ENCODE assay signal across 1 cellular context in genomic region chr11:66069715-66070603, GRCh38.
TF ChIP-seq lines count a peak whose summit lies in the region.

Gene PACS1, plus strand, starts transcription at chr11:66070272. Its CDS starts 215 bp downstream, at chr11:66070487.

TF ChIP-seq in H1, 55 proteins besides CTCF, POLR2A, EP300 and RAD21 (continued from another document):
- TF ChIP-seq, protein P1, sequence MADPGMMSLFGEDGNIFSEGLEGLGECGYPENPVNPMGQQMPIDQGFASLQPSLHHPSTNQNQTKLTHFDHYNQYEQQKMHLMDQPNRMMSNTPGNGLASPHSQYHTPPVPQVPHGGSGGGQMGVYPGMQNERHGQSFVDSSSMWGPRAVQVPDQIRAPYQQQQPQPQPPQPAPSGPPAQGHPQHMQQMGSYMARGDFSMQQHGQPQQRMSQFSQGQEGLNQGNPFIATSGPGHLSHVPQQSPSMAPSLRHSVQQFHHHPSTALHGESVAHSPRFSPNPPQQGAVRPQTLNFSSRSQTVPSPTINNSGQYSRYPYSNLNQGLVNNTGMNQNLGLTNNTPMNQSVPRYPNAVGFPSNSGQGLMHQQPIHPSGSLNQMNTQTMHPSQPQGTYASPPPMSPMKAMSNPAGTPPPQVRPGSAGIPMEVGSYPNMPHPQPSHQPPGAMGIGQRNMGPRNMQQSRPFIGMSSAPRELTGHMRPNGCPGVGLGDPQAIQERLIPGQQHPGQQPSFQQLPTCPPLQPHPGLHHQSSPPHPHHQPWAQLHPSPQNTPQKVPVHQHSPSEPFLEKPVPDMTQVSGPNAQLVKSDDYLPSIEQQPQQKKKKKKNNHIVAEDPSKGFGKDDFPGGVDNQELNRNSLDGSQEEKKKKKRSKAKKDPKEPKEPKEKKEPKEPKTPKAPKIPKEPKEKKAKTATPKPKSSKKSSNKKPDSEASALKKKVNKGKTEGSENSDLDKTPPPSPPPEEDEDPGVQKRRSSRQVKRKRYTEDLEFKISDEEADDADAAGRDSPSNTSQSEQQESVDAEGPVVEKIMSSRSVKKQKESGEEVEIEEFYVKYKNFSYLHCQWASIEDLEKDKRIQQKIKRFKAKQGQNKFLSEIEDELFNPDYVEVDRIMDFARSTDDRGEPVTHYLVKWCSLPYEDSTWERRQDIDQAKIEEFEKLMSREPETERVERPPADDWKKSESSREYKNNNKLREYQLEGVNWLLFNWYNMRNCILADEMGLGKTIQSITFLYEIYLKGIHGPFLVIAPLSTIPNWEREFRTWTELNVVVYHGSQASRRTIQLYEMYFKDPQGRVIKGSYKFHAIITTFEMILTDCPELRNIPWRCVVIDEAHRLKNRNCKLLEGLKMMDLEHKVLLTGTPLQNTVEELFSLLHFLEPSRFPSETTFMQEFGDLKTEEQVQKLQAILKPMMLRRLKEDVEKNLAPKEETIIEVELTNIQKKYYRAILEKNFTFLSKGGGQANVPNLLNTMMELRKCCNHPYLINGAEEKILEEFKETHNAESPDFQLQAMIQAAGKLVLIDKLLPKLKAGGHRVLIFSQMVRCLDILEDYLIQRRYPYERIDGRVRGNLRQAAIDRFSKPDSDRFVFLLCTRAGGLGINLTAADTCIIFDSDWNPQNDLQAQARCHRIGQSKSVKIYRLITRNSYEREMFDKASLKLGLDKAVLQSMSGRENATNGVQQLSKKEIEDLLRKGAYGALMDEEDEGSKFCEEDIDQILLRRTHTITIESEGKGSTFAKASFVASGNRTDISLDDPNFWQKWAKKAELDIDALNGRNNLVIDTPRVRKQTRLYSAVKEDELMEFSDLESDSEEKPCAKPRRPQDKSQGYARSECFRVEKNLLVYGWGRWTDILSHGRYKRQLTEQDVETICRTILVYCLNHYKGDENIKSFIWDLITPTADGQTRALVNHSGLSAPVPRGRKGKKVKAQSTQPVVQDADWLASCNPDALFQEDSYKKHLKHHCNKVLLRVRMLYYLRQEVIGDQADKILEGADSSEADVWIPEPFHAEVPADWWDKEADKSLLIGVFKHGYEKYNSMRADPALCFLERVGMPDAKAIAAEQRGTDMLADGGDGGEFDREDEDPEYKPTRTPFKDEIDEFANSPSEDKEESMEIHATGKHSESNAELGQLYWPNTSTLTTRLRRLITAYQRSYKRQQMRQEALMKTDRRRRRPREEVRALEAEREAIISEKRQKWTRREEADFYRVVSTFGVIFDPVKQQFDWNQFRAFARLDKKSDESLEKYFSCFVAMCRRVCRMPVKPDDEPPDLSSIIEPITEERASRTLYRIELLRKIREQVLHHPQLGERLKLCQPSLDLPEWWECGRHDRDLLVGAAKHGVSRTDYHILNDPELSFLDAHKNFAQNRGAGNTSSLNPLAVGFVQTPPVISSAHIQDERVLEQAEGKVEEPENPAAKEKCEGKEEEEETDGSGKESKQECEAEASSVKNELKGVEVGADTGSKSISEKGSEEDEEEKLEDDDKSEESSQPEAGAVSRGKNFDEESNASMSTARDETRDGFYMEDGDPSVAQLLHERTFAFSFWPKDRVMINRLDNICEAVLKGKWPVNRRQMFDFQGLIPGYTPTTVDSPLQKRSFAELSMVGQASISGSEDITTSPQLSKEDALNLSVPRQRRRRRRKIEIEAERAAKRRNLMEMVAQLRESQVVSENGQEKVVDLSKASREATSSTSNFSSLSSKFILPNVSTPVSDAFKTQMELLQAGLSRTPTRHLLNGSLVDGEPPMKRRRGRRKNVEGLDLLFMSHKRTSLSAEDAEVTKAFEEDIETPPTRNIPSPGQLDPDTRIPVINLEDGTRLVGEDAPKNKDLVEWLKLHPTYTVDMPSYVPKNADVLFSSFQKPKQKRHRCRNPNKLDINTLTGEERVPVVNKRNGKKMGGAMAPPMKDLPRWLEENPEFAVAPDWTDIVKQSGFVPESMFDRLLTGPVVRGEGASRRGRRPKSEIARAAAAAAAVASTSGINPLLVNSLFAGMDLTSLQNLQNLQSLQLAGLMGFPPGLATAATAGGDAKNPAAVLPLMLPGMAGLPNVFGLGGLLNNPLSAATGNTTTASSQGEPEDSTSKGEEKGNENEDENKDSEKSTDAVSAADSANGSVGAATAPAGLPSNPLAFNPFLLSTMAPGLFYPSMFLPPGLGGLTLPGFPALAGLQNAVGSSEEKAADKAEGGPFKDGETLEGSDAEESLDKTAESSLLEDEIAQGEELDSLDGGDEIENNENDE (IDR thresholded peaks at IDR 0.05; ENCODE audit: insufficient replicate concordance, low read length), result no peak
- TF ChIP-seq BRCA1 (IDR thresholded peaks at IDR 0.05; ENCODE audit: low read depth, low read length), result no peak
- TF ChIP-seq SIX5 (IDR thresholded peaks at IDR 0.05; ENCODE audit: low read depth, low read length), result no peak
- TF ChIP-seq EZH2 (IDR thresholded peaks at IDR 0.05; ENCODE audit: low read depth, low read length, severe bottlenecking), result no peak
- TF ChIP-seq SP4 (IDR thresholded peaks at IDR 0.05; ENCODE audit: low read length), result no peak
- TF ChIP-seq NANOG (IDR thresholded peaks at IDR 0.05; ENCODE audit: insufficient read depth, low read depth, low read length, poor library complexity, severe bottlenecking), result no peak
- TF ChIP-seq SP1 (IDR thresholded peaks at IDR 0.05; ENCODE audit: low read depth, low read length), result no peak
- TF ChIP-seq TCF12 (IDR thresholded peaks at IDR 0.05; ENCODE audit: low read depth, low read length), result 0 out of 2 replicates have a peak, but pooled peaks have one; percentile 5
- TF ChIP-seq PHF8 (conservative IDR thresholded peaks at IDR 0.05; ENCODE audit: low read depth, low read length), result peak; percentile 43; the same call in 1 of the 2 replicates
- TF ChIP-seq, protein P2, sequence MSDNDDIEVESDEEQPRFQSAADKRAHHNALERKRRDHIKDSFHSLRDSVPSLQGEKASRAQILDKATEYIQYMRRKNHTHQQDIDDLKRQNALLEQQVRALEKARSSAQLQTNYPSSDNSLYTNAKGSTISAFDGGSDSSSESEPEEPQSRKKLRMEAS (IDR thresholded peaks at IDR 0.05), result no peak
- TF ChIP-seq RBBP5 (IDR thresholded peaks at IDR 0.05; ENCODE audit: borderline replicate concordance, low read depth, low read length), result peak; percentile 23; the same call in 1 of the 2 replicates
- TF ChIP-seq, protein P3, sequence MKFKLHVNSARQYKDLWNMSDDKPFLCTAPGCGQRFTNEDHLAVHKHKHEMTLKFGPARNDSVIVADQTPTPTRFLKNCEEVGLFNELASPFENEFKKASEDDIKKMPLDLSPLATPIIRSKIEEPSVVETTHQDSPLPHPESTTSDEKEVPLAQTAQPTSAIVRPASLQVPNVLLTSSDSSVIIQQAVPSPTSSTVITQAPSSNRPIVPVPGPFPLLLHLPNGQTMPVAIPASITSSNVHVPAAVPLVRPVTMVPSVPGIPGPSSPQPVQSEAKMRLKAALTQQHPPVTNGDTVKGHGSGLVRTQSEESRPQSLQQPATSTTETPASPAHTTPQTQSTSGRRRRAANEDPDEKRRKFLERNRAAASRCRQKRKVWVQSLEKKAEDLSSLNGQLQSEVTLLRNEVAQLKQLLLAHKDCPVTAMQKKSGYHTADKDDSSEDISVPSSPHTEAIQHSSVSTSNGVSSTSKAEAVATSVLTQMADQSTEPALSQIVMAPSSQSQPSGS (IDR thresholded peaks at IDR 0.05; ENCODE audit: low read length), result no peak
